8 cellular contexts compared by ENCODE assay signal in genomic region chr20:48826480-48826879, GRCh38. TPM values are rescaled to one million over a fixed set of nuclear protein-coding genes. Genes with fewer than 3 reads are reported as not detected.
DNase-seq lines count a peak whose midpoint lies in the region; ATAC-seq, FAIRE-seq and TF ChIP-seq lines count a peak whose summit lies in the region.
"Not testable (repeated sequence)": the region's sequence is repeated elsewhere in the genome, so short reads cannot be mapped to it uniquely, and the experiment has no call there.

No MANE protein-coding gene starts in this region.

- not testable (repeated sequence) for H3K79me2 ChIP-seq in astrocyte (ENCODE audit: insufficient read depth, low read length)

- H3K27ac ChIP-seq in HL-60 (replicated peaks) (peak overlapping the region; percentile 90), neuronal stem cell (replicated peaks; ENCODE audit: low read length) (peak overlapping the region; percentile 7)
- not testable (repeated sequence) for H3K27ac ChIP-seq in astrocyte (ENCODE audit: low read depth, low read length); kidney (ENCODE audit: low read depth in 2 of 2, low read length in 2 of 2); subcutaneous abdominal adipose tissue (ENCODE audit: low read depth, low read length)

- H3K27me3 Mint-ChIP-seq in WTC11 (ENCODE audit: low read depth) (peaks cover 59% of the 10 kb centered on the region), astrocyte (ENCODE audit: low read depth, unreplicated experiment) (peaks cover 23% of the 10 kb centered on the region), endothelial cell (ENCODE audit: unreplicated experiment) (peaks cover 12% of the 10 kb centered on the region)

- not testable (repeated sequence) for H3K4ac ChIP-seq in neuronal stem cell (ENCODE audit: low read length)

- H2AK5ac ChIP-seq in neuronal stem cell (ENCODE audit: low read depth, low read length): not testable (repeated sequence)

- WGBS in neuronal stem cell (ENCODE audit: extremely low coverage in 2 of 2, insufficient read length in 2 of 2, insufficient replicate concordance in 1 of 2), 2 donors: no CpG with 5 or more reads among the region's 17 CpGs

- not testable (repeated sequence) for DNase-seq in AG10803 (ENCODE audit: low read depth); WTC11 (ENCODE audit: low spot score); astrocyte (ENCODE audit: low read depth); kidney; neuronal stem cell (ENCODE audit: low spot score)
- DNase-seq in HL-60 (ENCODE audit: low read depth in 1 of 2, low spot score in 1 of 2): peak in 1 of 2 experiments; percentile 53
- DNase-seq in endothelial cell (ENCODE audit: low spot score): peak; percentile 15

- H4K8ac ChIP-seq in neuronal stem cell (ENCODE audit: low read depth, low read length): not testable (repeated sequence)

- H3K36me3 ChIP-seq in astrocyte (ENCODE audit: insufficient read depth, low read length); kidney (ENCODE audit: control insufficient read depth in 1 of 2, insufficient read depth in 2 of 2, low read length in 2 of 2); subcutaneous abdominal adipose tissue (ENCODE audit: control insufficient read depth in 5 of 5, insufficient read depth in 5 of 5, low read length in 5 of 5): not testable (repeated sequence)
- peaks cover 0 to 39% of the 10 kb centered on the region in 2 donors for H3K36me3 ChIP-seq in neuronal stem cell (replicated peaks in 1 of 2; ENCODE audit: control insufficient read depth in 2 of 2, insufficient read depth in 2 of 2, low read length in 2 of 2)

- ATAC-seq in WTC11: peak; percentile 4

- H3K23ac ChIP-seq in neuronal stem cell (ENCODE audit: low read depth, low read length, poor library complexity): not testable (repeated sequence)

- not testable (repeated sequence) for H2AFZ ChIP-seq in astrocyte (ENCODE audit: low read depth, low read length)
- peak overlapping the region; percentile 16 for H2AFZ ChIP-seq in neuronal stem cell (ENCODE audit: low read length)

- H3K27me3 ChIP-seq in HL-60 (ENCODE audit: insufficient read depth, poor library complexity, severe bottlenecking); astrocyte (ENCODE audit: insufficient read depth, low read length): not testable (repeated sequence)
- H3K27me3 ChIP-seq in neuronal stem cell (ENCODE audit: control insufficient read depth in 3 of 3, insufficient read depth in 3 of 3, low read depth in 1 of 3, low read length in 3 of 3): peaks cover 0 to 10% (median 0%) of the 10 kb centered on the region in 3 experiments
- H3K27me3 ChIP-seq in subcutaneous abdominal adipose tissue (ENCODE audit: control insufficient read depth in 5 of 5, insufficient read depth in 4 of 5, low read length in 5 of 5): peaks cover 3 to 30% (median 11%) of the 10 kb centered on the region in 5 donors

- H3K79me1 ChIP-seq in neuronal stem cell (ENCODE audit: low read depth, low read length): not testable (repeated sequence)

- H2BK15ac ChIP-seq in neuronal stem cell (ENCODE audit: low read length): not testable (repeated sequence)

- TF ChIP-seq CTCF in AG10803 (conservative IDR thresholded peaks at IDR 0.05; ENCODE audit: low read length); HL-60 (IDR thresholded peaks at IDR 0.05; ENCODE audit: insufficient read depth, low read length); WTC11 (IDR thresholded peaks at IDR 0.05); astrocyte (IDR thresholded peaks at IDR 0.05; ENCODE audit: insufficient read depth, low read depth, low read length); endothelial cell (IDR thresholded peaks at IDR 0.05; ENCODE audit: unreplicated experiment); kidney (IDR thresholded peaks at IDR 0.05; ENCODE audit: borderline replicate concordance, extremely low read depth, insufficient read depth): not testable (repeated sequence)

- not testable (repeated sequence) for H2BK5ac ChIP-seq in neuronal stem cell (ENCODE audit: low read length)

- intact Hi-C loops in kidney (cut with DNase I): not testable (repeated sequence)

- H3K27ac Mint-ChIP-seq in WTC11; astrocyte (ENCODE audit: unreplicated experiment); endothelial cell (ENCODE audit: unreplicated experiment): not testable (repeated sequence)

- H3K9ac ChIP-seq in astrocyte (ENCODE audit: low read length); neuronal stem cell (ENCODE audit: low read depth, low read length, poor library complexity): not testable (repeated sequence)
- peak overlapping the region in 1 of 2 donors; percentile 30 for H3K9ac ChIP-seq in kidney (ENCODE audit: low read length in 2 of 2)
- H3K9ac ChIP-seq in subcutaneous abdominal adipose tissue (ENCODE audit: low read length in 5 of 5): peak overlapping the region in 3 of 5 donors; percentile 61 to 70 (median 64)

- H3K4me1 ChIP-seq in astrocyte (ENCODE audit: insufficient read depth, low read length) (peaks cover 32% of the 10 kb centered on the region), neuronal stem cell (ENCODE audit: control insufficient read depth in 2 of 2, insufficient read depth in 1 of 2, low read depth in 1 of 2, low read length in 2 of 2) (peaks cover 19 to 31% of the 10 kb centered on the region in 2 donors), subcutaneous abdominal adipose tissue (ENCODE audit: control insufficient read depth in 5 of 5, insufficient read depth in 5 of 5, low read length in 5 of 5) (peaks cover 0 to 59% (median 25%) of the 10 kb centered on the region in 5 donors)
- H3K4me1 ChIP-seq in kidney (ENCODE audit: control insufficient read depth in 1 of 2, insufficient read depth in 1 of 2, low read depth in 1 of 2, low read length in 2 of 2): not testable (repeated sequence)

- H3K4me1 Mint-ChIP-seq in WTC11: peaks cover 25% of the 10 kb centered on the region
- H3K4me1 Mint-ChIP-seq in astrocyte (ENCODE audit: low read depth, unreplicated experiment): not testable (repeated sequence)
- peaks cover 47% of the 10 kb centered on the region for H3K4me1 Mint-ChIP-seq in endothelial cell (ENCODE audit: unreplicated experiment)

- H3K4me3 ChIP-seq in AG10803 (ENCODE audit: low read length) (peak overlapping the region; percentile 71), HL-60 (replicated peaks; ENCODE audit: insufficient read depth, low read length) (peak overlapping the region; percentile 58), astrocyte (ENCODE audit: insufficient read depth, low read depth, low read length) (peak overlapping the region; percentile 59), kidney (ENCODE audit: low read length in 2 of 2) (peak overlapping the region; percentile 51 to 62), neuronal stem cell (ENCODE audit: low read length in 2 of 2) (peak overlapping the region; percentile 34 to 97), subcutaneous abdominal adipose tissue (ENCODE audit: low read depth in 1 of 5, low read length in 5 of 5) (peak overlapping the region; percentile 56 to 78 (median 73))

- H3K9me3 ChIP-seq in astrocyte (ENCODE audit: insufficient read depth, low read depth, low read length); kidney (ENCODE audit: control insufficient read depth in 1 of 2, low read length in 2 of 2); neuronal stem cell (replicated peaks in 1 of 2; ENCODE audit: control insufficient read depth in 2 of 2, insufficient read depth in 1 of 2, low read depth in 1 of 2, low read length in 2 of 2); subcutaneous abdominal adipose tissue (ENCODE audit: control insufficient read depth in 5 of 5, low read length in 5 of 5): not testable (repeated sequence)

- not testable (repeated sequence) for H2BK12ac ChIP-seq in neuronal stem cell (ENCODE audit: low read length)

- peak overlapping the region; percentile 88 for H3K4me2 ChIP-seq in astrocyte (ENCODE audit: low read length)
- H3K4me2 ChIP-seq in neuronal stem cell (ENCODE audit: insufficient read depth, low read length, poor library complexity, severe bottlenecking): peak overlapping the region; percentile 63

- H3K4me3 Mint-ChIP-seq in WTC11 (peak overlapping the region; percentile 91), astrocyte (ENCODE audit: unreplicated experiment) (peak overlapping the region; percentile 79), endothelial cell (ENCODE audit: unreplicated experiment) (peak overlapping the region; percentile 100)

- POLR2A ChIA-PET in WTC11 (lab: Charles Lee): interaction anchor here (0.7 kb wide), 1 partner anchor 196 kb away, joined by 4 read pairs; no protein-coding TSS in a partner anchor

- not testable (repeated sequence) for H3K14ac ChIP-seq in neuronal stem cell (ENCODE audit: low read length)

- H4K20me1 ChIP-seq in astrocyte (ENCODE audit: insufficient read depth, low read length): not testable (repeated sequence)

- H3K18ac ChIP-seq in neuronal stem cell (ENCODE audit: low read length): not testable (repeated sequence)

- not testable (repeated sequence) for H4K91ac ChIP-seq in neuronal stem cell (ENCODE audit: low read depth, low read length, poor library complexity)

- not testable (repeated sequence) for FAIRE-seq in astrocyte (lab: Jason Lieb, UNC); kidney (lab: Jason Lieb, UNC)

- H3K36me3 Mint-ChIP-seq in WTC11; astrocyte (ENCODE audit: low read depth, unreplicated experiment): not testable (repeated sequence)
- H3K36me3 Mint-ChIP-seq in endothelial cell (ENCODE audit: low read depth, unreplicated experiment): peaks cover 20% of the 10 kb centered on the region

- H3K9me3 Mint-ChIP-seq in WTC11; astrocyte (ENCODE audit: unreplicated experiment); endothelial cell (ENCODE audit: unreplicated experiment): not testable (repeated sequence)

- not testable (repeated sequence) for H2BK120ac ChIP-seq in neuronal stem cell (ENCODE audit: low read depth, low read length)

- CTCF ChIA-PET in WTC11 (lab: Charles Lee): interaction anchor here (1.0 to 4.0 kb wide), 9 partner anchors 14 to 206 kb away, joined by 3 to 57 read pairs (median 5); no protein-coding TSS in a partner anchor

TF ChIP-seq in WTC11, 78 proteins besides CTCF, POLR2A, EP300 and RAD21:
- 0 out of 2 replicates have a peak, but pooled peaks have one; percentile 19 for TF ChIP-seq GTF2I (CRISPR knock-in tag; conservative IDR thresholded peaks at IDR 0.05)

RNA-seq across cellular contexts. Expression of gene PREX1, which starts 1.3 kb away (rescaled TPM):
- total RNA-seq in WTC11 (2021) (14.2 to 17.3 TPM (median 15.5 TPM) in 3 replicates), astrocyte (2.0 and 3.5 TPM in 2 replicates), endothelial cell (ENCODE audit: unreplicated experiment) (248 TPM), kidney (38.2 TPM)
- 8.5 TPM for polyA plus RNA-seq in kidney (ENCODE audit: insufficient read depth, low read depth, low replicate concordance)
- 10.0 TPM for polyA plus RNA-seq in neuronal stem cell (2013, experiment 1 of 2)
- polyA plus RNA-seq in neuronal stem cell (2013, experiment 2 of 2): 10.7 TPM
